ENCODE assay signal across 36 cellular contexts in genomic region chr2:128206245-128206644, GRCh38.
"Had no signal": no experiment of that assay in that cellular context is flagged by ENCODE, and none has a peak within 500 bp of the region (broad histone marks: within the 10 kb centered on the region; RNA-seq: fewer than 3 reads in every experiment).

No MANE protein-coding gene starts in this region.

- H3K4me3 ChIP-seq: adrenal gland, body of pancreas, breast epithelium had no signal

- H3K27me3 ChIP-seq: adrenal gland, body of pancreas, brain microvascular endothelial cell, breast epithelium had no signal

- H3K27ac Mint-ChIP-seq: activated B cell treated with CpG ODN at 0.5 μM for 24 hours; activated CD4-positive, alpha-beta memory T cell treated with anti-CD3 and anti-CD28 coated beads for 36 hours; activated CD4-positive, alpha-beta T cell treated with anti-CD3 and anti-CD28 coated beads, Interleukin-2, amount 10 ng/mL, durations not matched to agents 24 days and 14 days; activated CD8-positive, alpha-beta T cell treated with anti-CD3 and anti-CD28 coated beads for 36 hours; activated naive CD4-positive, alpha-beta T cell treated with anti-CD3 and anti-CD28 coated beads for 36 hours; activated naive CD4-positive, alpha-beta T cell treated with anti-CD3 and anti-CD28 coated beads, Interleukin-2, amount 50 U/mL, for 72 hours; activated naive CD8-positive, alpha-beta T cell treated with anti-CD3 and anti-CD28 coated beads for 36 hours; activated T-cell treated with anti-CD3 and anti-CD28 coated beads, Interleukin-2, amount 50 U/mL, for 72 hours; activated T-helper 1 cell treated with anti-CD3 and anti-CD28 coated beads, Interleukin-12 subunit alpha, Interleukin-12 subunit beta, Interleukin-2, Interleukin-4 antibody, amounts not matched to agents 30 ng/mL and 10 ng/mL and 1 ng/mL, durations not matched to agents 14 hours and 24 hours and 36 hours; activated T-helper 17 cell treated with anti-CD3 and anti-CD28 coated beads, Interleukin-2, amount 50 U/mL, for 72 hours; T-helper 1 cell treated with Interleukin-12 subunit alpha and Interleukin-12 subunit beta and Interleukin-4 antibody, amounts not matched to agents 30 μg/mL and 1 μg/mL, for 36 hours; T-helper 2 cell treated with Interferon-gamma antibody and Interleukin-4, amounts not matched to agents 5 μg/mL and 100 μg/mL, for 36 hours had no signal

- H3K27me3 Mint-ChIP-seq: activated B cell treated with CpG ODN at 0.5 μM for 24 hours; activated CD4-positive, alpha-beta memory T cell treated with anti-CD3 and anti-CD28 coated beads for 36 hours; activated CD8-positive, alpha-beta T cell treated with anti-CD3 and anti-CD28 coated beads for 36 hours; activated naive CD8-positive, alpha-beta T cell treated with anti-CD3 and anti-CD28 coated beads for 36 hours; activated T-helper 17 cell treated with anti-CD3 and anti-CD28 coated beads, Interleukin-2, amount 50 U/mL, for 72 hours had no signal

- H3K36me3 Mint-ChIP-seq: activated CD4-positive, alpha-beta memory T cell treated with anti-CD3 and anti-CD28 coated beads for 36 hours; activated naive CD4-positive, alpha-beta T cell treated with anti-CD3 and anti-CD28 coated beads, Interleukin-2, amount 50 U/mL, for 72 hours; activated naive CD8-positive, alpha-beta T cell treated with anti-CD3 and anti-CD28 coated beads for 36 hours had no signal

- H3K4me1 ChIP-seq: adrenal gland, body of pancreas, breast epithelium had no signal

- H3K27ac ChIP-seq: adrenal gland, body of pancreas, brain microvascular endothelial cell, breast epithelium, VCaP had no signal

- H3K4me3 Mint-ChIP-seq: activated B cell treated with CpG ODN at 0.5 μM for 24 hours; activated CD4-positive, alpha-beta memory T cell treated with anti-CD3 and anti-CD28 coated beads for 36 hours; activated CD4-positive, alpha-beta T cell treated with anti-CD3 and anti-CD28 coated beads, Interleukin-2, amount 10 ng/mL, durations not matched to agents 24 days and 14 days; activated CD8-positive, alpha-beta T cell treated with anti-CD3 and anti-CD28 coated beads for 36 hours; activated naive CD4-positive, alpha-beta T cell treated with anti-CD3 and anti-CD28 coated beads for 36 hours; activated naive CD8-positive, alpha-beta T cell treated with anti-CD3 and anti-CD28 coated beads for 36 hours; activated T-cell treated with anti-CD3 and anti-CD28 coated beads, Interleukin-2, amount 50 U/mL, for 4 hours; activated T-cell treated with anti-CD3 and anti-CD28 coated beads, Interleukin-2, amount 50 U/mL, for 72 hours; activated T-helper 1 cell treated with anti-CD3 and anti-CD28 coated beads, Interleukin-12 subunit alpha, Interleukin-12 subunit beta, Interleukin-2, Interleukin-4 antibody, amounts not matched to agents 30 ng/mL and 10 ng/mL and 1 ng/mL, durations not matched to agents 14 hours and 24 hours and 36 hours; activated T-helper 17 cell treated with anti-CD3 and anti-CD28 coated beads, Interleukin-2, amount 50 U/mL, for 72 hours; T-helper 1 cell treated with Interleukin-12 subunit alpha and Interleukin-12 subunit beta and Interleukin-4 antibody, amounts not matched to agents 30 μg/mL and 1 μg/mL, for 36 hours; T-helper 2 cell treated with Interferon-gamma antibody and Interleukin-4, amounts not matched to agents 5 μg/mL and 100 μg/mL, for 36 hours had no signal

- H3K4me1 Mint-ChIP-seq: activated B cell treated with CpG ODN at 0.5 μM for 24 hours; activated CD4-positive, alpha-beta T cell treated with anti-CD3 and anti-CD28 coated beads, Interleukin-2, amount 10 ng/mL, durations not matched to agents 24 days and 14 days; activated naive CD8-positive, alpha-beta T cell treated with anti-CD3 and anti-CD28 coated beads for 36 hours; activated T-helper 17 cell treated with anti-CD3 and anti-CD28 coated beads, Interleukin-2, amount 50 U/mL, for 72 hours had no signal

- H3K9me3 ChIP-seq: adrenal gland, body of pancreas, breast epithelium had no signal

- ATAC-seq: activated CD8-positive, alpha-beta T cell treated with anti-CD3 and anti-CD28 coated beads for 36 hours; activated naive CD4-positive, alpha-beta T cell treated with anti-CD3 and anti-CD28 coated beads, Interleukin-2, amount 50 U/mL, for 72 hours; activated T-cell treated with anti-CD3 and anti-CD28 coated beads, Interleukin-2, amount 50 U/mL, for 4 hours; activated T-cell treated with anti-CD3 and anti-CD28 coated beads, Interleukin-2, amount 50 U/mL, for 72 hours; activated T-helper 17 cell treated with anti-CD3 and anti-CD28 coated beads, Interleukin-2, amount 50 U/mL, for 72 hours; body of pancreas had no signal

- H3K9me3 Mint-ChIP-seq: activated B cell treated with CpG ODN at 0.5 μM for 24 hours; activated CD4-positive, alpha-beta memory T cell treated with anti-CD3 and anti-CD28 coated beads for 36 hours; activated CD4-positive, alpha-beta T cell treated with anti-CD3 and anti-CD28 coated beads, Interleukin-2, amount 10 ng/mL, durations not matched to agents 24 days and 14 days; activated CD8-positive, alpha-beta T cell treated with anti-CD3 and anti-CD28 coated beads for 36 hours; activated naive CD4-positive, alpha-beta T cell treated with anti-CD3 and anti-CD28 coated beads, Interleukin-2, amount 50 U/mL, for 72 hours; activated T-cell treated with anti-CD3 and anti-CD28 coated beads, Interleukin-2, amount 50 U/mL, for 4 hours; activated T-cell treated with anti-CD3 and anti-CD28 coated beads, Interleukin-2, amount 50 U/mL, for 72 hours; activated T-helper 1 cell treated with anti-CD3 and anti-CD28 coated beads, Interleukin-12 subunit alpha, Interleukin-12 subunit beta, Interleukin-2, Interleukin-4 antibody, amounts not matched to agents 30 ng/mL and 10 ng/mL and 1 ng/mL, durations not matched to agents 14 hours and 24 hours and 36 hours; activated T-helper 17 cell treated with anti-CD3 and anti-CD28 coated beads, Interleukin-2, amount 50 U/mL, for 72 hours; T-helper 1 cell treated with Interleukin-12 subunit alpha and Interleukin-12 subunit beta and Interleukin-4 antibody, amounts not matched to agents 30 μg/mL and 1 μg/mL, for 36 hours had no signal

- H3K36me3 ChIP-seq: adrenal gland, brain microvascular endothelial cell, breast epithelium had no signal

- DNase-seq: activated B cell treated with CpG ODN at 0.5 μM for 24 hours; activated CD4-positive, alpha-beta memory T cell treated with anti-CD3 and anti-CD28 coated beads for 36 hours; activated CD4-positive, alpha-beta T cell treated with anti-CD3 and anti-CD28 coated beads for 4 hours; activated CD4-positive, alpha-beta T cell treated with anti-CD3 and anti-CD28 coated beads, Interleukin-2, amount 10 ng/mL, durations not matched to agents 24 days and 14 days; activated CD4-positive, alpha-beta T cell treated with anti-CD3 and anti-CD28 coated beads, Interleukin-2, amount 50 U/mL, for 1 hour; activated CD4-positive, alpha-beta T cell treated with anti-CD3 and anti-CD28 coated beads, Interleukin-2, amount 50 U/mL, for 4 hours; activated CD4-positive, CD25-positive, alpha-beta regulatory T cell treated with anti-CD3 and anti-CD28 coated beads, Interleukin-2, amount 50 U/mL, for 72 hours; activated CD8-positive, alpha-beta memory T cell treated with anti-CD3 and anti-CD28 coated beads, Interleukin-2, amount 50 U/mL, for 4 hours; activated CD8-positive, alpha-beta T cell treated with anti-CD3 and anti-CD28 coated beads for 36 hours; activated effector memory CD4-positive, alpha-beta T cell treated with anti-CD3 and anti-CD28 coated beads, Interleukin-2, amount 50 U/mL, for 16 hours; activated gamma-delta T cell treated with Interleukin-2 at 50 U/mL for 16 hours; activated naive CD4-positive, alpha-beta T cell; activated naive CD4-positive, alpha-beta T cell treated with anti-CD3 and anti-CD28 coated beads for 36 hours; activated naive CD4-positive, alpha-beta T cell treated with anti-CD3 and anti-CD28 coated beads, Interleukin-2, amount 50 U/mL, for 16 hours; activated naive CD8-positive, alpha-beta T cell treated with anti-CD3 and anti-CD28 coated beads for 36 hours; activated T-cell treated with anti-CD3 and anti-CD28 coated beads for 4 hours; activated T-cell treated with anti-CD3 and anti-CD28 coated beads, Interleukin-2, amount 50 U/mL, for 1 hour; activated T-cell treated with anti-CD3 and anti-CD28 coated beads, Interleukin-2, amount 50 U/mL, for 4 hours; activated T-cell treated with anti-CD3 and anti-CD28 coated beads, Interleukin-2, amount 50 U/mL, for 72 hours; adrenal gland; amniotic stem cell; aorta; body of pancreas; brain microvascular endothelial cell; central memory CD4-positive, alpha-beta T cell; T-helper 2 cell; T-helper 9 cell had no signal

- FAIRE-seq: astrocyte, TTC549 had no signal
